In genomic region chr22:17431179-17431578, GRCh38 we compare ENCODE assay signal across 23 cellular contexts.
DNase-seq lines count a peak whose midpoint lies in the region; ATAC-seq and TF ChIP-seq lines count a peak whose summit lies in the region.
"Had no signal": no experiment of that assay in that cellular context is flagged by ENCODE, and none has a peak within 500 bp of the region (broad histone marks: within the 10 kb centered on the region; RNA-seq: fewer than 3 reads in every experiment).

No MANE protein-coding gene starts in this region.

- BruUV-seq in A673 (replicated peaks; lab: Mats Ljungman, UMichigan): no TSS peak

- H3K27me3 ChIP-seq in A673 (replicated peaks; ENCODE audit: insufficient read depth, low read depth, low read length, poor library complexity) (no peaks in the 10 kb centered on the region), foreskin keratinocyte (no peaks in the 10 kb centered on the region)
- H3K27me3 ChIP-seq: ovary, Peyer's patch, right lobe of liver had no signal

- H3K9me3 Mint-ChIP-seq in activated CD8-positive, alpha-beta T cell treated with anti-CD3 and anti-CD28 coated beads for 36 hours: no peaks in the 10 kb centered on the region
- H3K9me3 Mint-ChIP-seq: activated naive CD8-positive, alpha-beta T cell treated with anti-CD3 and anti-CD28 coated beads for 36 hours; activated T-helper 1 cell treated with anti-CD3 and anti-CD28 coated beads, Interleukin-12 subunit alpha, Interleukin-12 subunit beta, Interleukin-2, Interleukin-4 antibody, amounts not matched to agents 30 ng/mL and 10 ng/mL and 1 ng/mL, durations not matched to agents 14 hours and 24 hours and 36 hours had no signal

- H3K27ac ChIP-seq in A673 (ENCODE audit: low read depth, low read length, poor library complexity, severe bottlenecking): peak overlapping the region; percentile 14
- no peak overlapping the region for H3K27ac ChIP-seq in HEK293 (ENCODE audit: extremely low read depth, low read depth, low read length)
- H3K27ac ChIP-seq in foreskin keratinocyte: no peak overlapping the region
- H3K27ac ChIP-seq: A549, coronary artery, Peyer's patch, right lobe of liver had no signal

- H3K36me3 ChIP-seq in A673 (ENCODE audit: insufficient read depth, low read length, poor library complexity, severe bottlenecking): no peaks in the 10 kb centered on the region
- H3K36me3 ChIP-seq in HEK293 (ENCODE audit: control insufficient read depth in 2 of 2, insufficient read depth in 1 of 2, low read length in 2 of 2): no peaks in the 10 kb centered on the region
- H3K36me3 ChIP-seq: ovary, Peyer's patch, right lobe of liver had no signal

- H3K4me3 ChIP-seq in A673 (ENCODE audit: low read depth, low read length, poor library complexity, severe bottlenecking) (no peak overlapping the region), HEK293 (ENCODE audit: low read depth, low read length) (no peak overlapping the region), astrocyte of the spinal cord (ENCODE audit: low read depth, low read length) (no peak overlapping the region)
- H3K4me3 ChIP-seq: A549, coronary artery, ovary, Peyer's patch, right lobe of liver had no signal

- H3K4me1 ChIP-seq in A673 (ENCODE audit: insufficient read depth, low read length, poor library complexity, severe bottlenecking) (peaks cover 16% of the 10 kb centered on the region), HEK293 (ENCODE audit: control insufficient read depth, insufficient read depth, low read length) (peaks cover 5% of the 10 kb centered on the region), foreskin keratinocyte (peaks cover 13% of the 10 kb centered on the region)
- H3K4me1 ChIP-seq: A549, Peyer's patch had no signal

- no peak for TF ChIP-seq CTCF in A673 (conservative IDR thresholded peaks at IDR 0.05; ENCODE audit: low read depth, low read length)
- no peak for TF ChIP-seq CTCF in HEK293 (tag by site-specific recombination; IDR thresholded peaks at IDR 0.05)
- TF ChIP-seq CTCF in astrocyte of the spinal cord (IDR thresholded peaks at IDR 0.05; ENCODE audit: low read depth, low read length): no peak
- TF ChIP-seq CTCF in foreskin keratinocyte (conservative IDR thresholded peaks at IDR 0.05): no peak
- TF ChIP-seq CTCF in activated CD8-positive, alpha-beta T cell treated with anti-CD3 and anti-CD28 coated beads for 36 hours (IDR thresholded peaks at IDR 0.05): no peak

- ATAC-seq in foreskin keratinocyte (peak; percentile 90), HG02840 (IDR thresholded peaks at IDR 0.05; ENCODE audit: low FRiP score, unreplicated experiment) (no peak)
- no peak for ATAC-seq in activated CD8-positive, alpha-beta T cell treated with anti-CD3 and anti-CD28 coated beads for 36 hours
- ATAC-seq: SK-N-SH treated with all-trans-retinoic acid at 6 μM for 48 hours had no signal

- H3K4me1 Mint-ChIP-seq in activated CD8-positive, alpha-beta T cell treated with anti-CD3 and anti-CD28 coated beads for 36 hours (ENCODE audit: low read depth): peaks cover 3% of the 10 kb centered on the region

- H3K4me3 Mint-ChIP-seq in activated CD8-positive, alpha-beta T cell treated with anti-CD3 and anti-CD28 coated beads for 36 hours: no peak overlapping the region
- H3K4me3 Mint-ChIP-seq: activated naive CD8-positive, alpha-beta T cell treated with anti-CD3 and anti-CD28 coated beads for 36 hours; activated T-helper 1 cell treated with anti-CD3 and anti-CD28 coated beads, Interleukin-12 subunit alpha, Interleukin-12 subunit beta, Interleukin-2, Interleukin-4 antibody, amounts not matched to agents 30 ng/mL and 10 ng/mL and 1 ng/mL, durations not matched to agents 14 hours and 24 hours and 36 hours; CD14-positive monocyte had no signal

- CTCF ChIA-PET in A673 (lab: Charles Lee): no interaction called here
- CTCF ChIA-PET in HEK293 (lab: Yijun Ruan, JAX): interaction anchor here (1.3 to 2.7 kb wide), 2 partner anchors 70 to 260 kb away, joined by 3 to 11 read pairs; no protein-coding TSS in a partner anchor
- CTCF ChIA-PET in activated CD8-positive, alpha-beta T cell treated with anti-CD3 and anti-CD28 coated beads for 36 hours (lab: Charles Lee): interaction anchor here (1.3 to 1.5 kb wide), 2 partner anchors 259 to 260 kb away, joined by 3 to 4 read pairs; no protein-coding TSS in a partner anchor

- H3K9me3 ChIP-seq in A673 (ENCODE audit: low read depth, low read length, poor library complexity, severe bottlenecking) (no peaks in the 10 kb centered on the region), HEK293 (ENCODE audit: control insufficient read depth, insufficient read depth, low read depth, low read length) (no peaks in the 10 kb centered on the region)
- H3K9me3 ChIP-seq: A549, ovary, Peyer's patch, right lobe of liver had no signal

- H3K36me3 Mint-ChIP-seq in activated CD8-positive, alpha-beta T cell treated with anti-CD3 and anti-CD28 coated beads for 36 hours (ENCODE audit: low read depth): no peaks in the 10 kb centered on the region
- H3K36me3 Mint-ChIP-seq: activated naive CD8-positive, alpha-beta T cell treated with anti-CD3 and anti-CD28 coated beads for 36 hours; CD14-positive monocyte; naive B cell had no signal

- H3K27ac Mint-ChIP-seq in activated CD8-positive, alpha-beta T cell treated with anti-CD3 and anti-CD28 coated beads for 36 hours: no peak overlapping the region
- H3K27ac Mint-ChIP-seq: activated naive CD8-positive, alpha-beta T cell treated with anti-CD3 and anti-CD28 coated beads for 36 hours; activated T-helper 1 cell treated with anti-CD3 and anti-CD28 coated beads, Interleukin-12 subunit alpha, Interleukin-12 subunit beta, Interleukin-2, Interleukin-4 antibody, amounts not matched to agents 30 ng/mL and 10 ng/mL and 1 ng/mL, durations not matched to agents 14 hours and 24 hours and 36 hours; CD14-positive monocyte had no signal

- DNase-seq in A673 (ENCODE audit: low spot score) (no peak), astrocyte of the spinal cord (ENCODE audit: low read depth, low spot score) (peak; percentile 10), foreskin keratinocyte (peak; percentile 28 to 56), NCI-H2171 treated with DMSO at 0.1 percent for 48 hours (lab: John Stamatoyannopoulos, UW) (no peak)
- DNase-seq in activated CD4-positive, alpha-beta T cell treated with anti-CD3 and anti-CD28 coated beads for 4 hours: no peak
- no peak for DNase-seq in activated CD8-positive, alpha-beta T cell treated with anti-CD3 and anti-CD28 coated beads for 36 hours
- DNase-seq: activated naive CD8-positive, alpha-beta T cell treated with anti-CD3 and anti-CD28 coated beads for 36 hours; mesendoderm; naive B cell; NCI-H510A; NK-92 treated with Interleukin-12 subunit alpha and Interleukin-12 subunit beta, amount 100 ng/mL, for 24 hours; Peyer's patch; right lobe of liver; stimulated activated CD4-positive, alpha-beta T cell treated with anti-CD3 and anti-CD28 coated beads, Interleukin-15, amount 100 ng/mL, for 24 hours; T1000 had no signal

- in situ Hi-C loops in astrocyte of the spinal cord (cut with HindIII; ENCODE audit: low sequenced_read_pairs): no loop called here

- intact Hi-C loops in A673 (cut with micrococcal nuclease; ENCODE audit: unreplicated experiment): no loop called here
- intact Hi-C loops in activated CD8-positive, alpha-beta T cell treated with anti-CD3 and anti-CD28 coated beads for 36 hours (cut with micrococcal nuclease): no loop called here

- H3K27me3 Mint-ChIP-seq in activated CD8-positive, alpha-beta T cell treated with anti-CD3 and anti-CD28 coated beads for 36 hours: peaks cover 11% of the 10 kb centered on the region

- POLR2A ChIA-PET in A673 (lab: Charles Lee; ENCODE audit: low non-redundant PET): no interaction called here
- POLR2A ChIA-PET in HEK293 (lab: Yijun Ruan, JAX): interaction anchor here (0.8 kb wide), 1 partner anchor 13 kb away, joined by 3 read pairs; no protein-coding TSS in a partner anchor
- POLR2A ChIA-PET in activated CD8-positive, alpha-beta T cell treated with anti-CD3 and anti-CD28 coated beads for 36 hours (lab: Charles Lee): no interaction called here

TF ChIP-seq in HEK293, 187 proteins besides CTCF, POLR2A, EP300 and RAD21:
- no peak for TF ChIP-seq TRIM28 (IDR thresholded peaks at IDR 0.05; ENCODE audit: borderline replicate concordance, low read length)
- TF ChIP-seq, protein P1, sequence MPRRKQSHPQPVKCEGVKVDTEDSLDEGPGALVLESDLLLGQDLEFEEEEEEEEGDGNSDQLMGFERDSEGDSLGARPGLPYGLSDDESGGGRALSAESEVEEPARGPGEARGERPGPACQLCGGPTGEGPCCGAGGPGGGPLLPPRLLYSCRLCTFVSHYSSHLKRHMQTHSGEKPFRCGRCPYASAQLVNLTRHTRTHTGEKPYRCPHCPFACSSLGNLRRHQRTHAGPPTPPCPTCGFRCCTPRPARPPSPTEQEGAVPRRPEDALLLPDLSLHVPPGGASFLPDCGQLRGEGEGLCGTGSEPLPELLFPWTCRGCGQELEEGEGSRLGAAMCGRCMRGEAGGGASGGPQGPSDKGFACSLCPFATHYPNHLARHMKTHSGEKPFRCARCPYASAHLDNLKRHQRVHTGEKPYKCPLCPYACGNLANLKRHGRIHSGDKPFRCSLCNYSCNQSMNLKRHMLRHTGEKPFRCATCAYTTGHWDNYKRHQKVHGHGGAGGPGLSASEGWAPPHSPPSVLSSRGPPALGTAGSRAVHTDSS (tag by site-specific recombination; IDR thresholded peaks at IDR 0.05): no peak
- 0 out of 2 replicates have a peak, but pooled peaks have one; percentile 18 for TF ChIP-seq ZEB2 (tag by site-specific recombination; IDR thresholded peaks at IDR 0.05)
- TF ChIP-seq ZNF16 (tag by site-specific recombination; IDR thresholded peaks at IDR 0.05; ENCODE audit: low read depth): no peak
- peak; percentile 24; the same call in 1 of the 2 replicates for TF ChIP-seq ZNF366 (tag by site-specific recombination; conservative IDR thresholded peaks at IDR 0.05)
- TF ChIP-seq ZNF2 (tag by site-specific recombination; IDR thresholded peaks at IDR 0.05): no peak
- TF ChIP-seq MZF1 (tag by site-specific recombination; IDR thresholded peaks at IDR 0.05; ENCODE audit: borderline replicate concordance): no peak
- TF ChIP-seq ZNF624 (tag by site-specific recombination; IDR thresholded peaks at IDR 0.05): no peak
- TF ChIP-seq ZNF660 (tag by site-specific recombination; IDR thresholded peaks at IDR 0.05): no peak
- TF ChIP-seq ZSCAN23 (tag by site-specific recombination; IDR thresholded peaks at IDR 0.05): no peak

Comparison
In these comparisons a context has a peak if more than half of its experiments do, and no peak if none do; other contexts are left out.
1. DNase-seq: peak in astrocyte of the spinal cord (single experiment) and foreskin keratinocyte (2 of 2); none in A673 (single experiment), activated CD4-positive, alpha-beta T cell treated with anti-CD3 and anti-CD28 coated beads for 4 hours (0 of 2), activated CD8-positive, alpha-beta T cell treated with anti-CD3 and anti-CD28 coated beads for 36 hours (single experiment) and NCI-H2171 treated with DMSO at 0.1 percent for 48 hours (single experiment).